In genomic region chr1:166910396-166910994, GRCh38 we compare ENCODE assay signal across 8 cellular contexts. TPM values are rescaled to one million over a fixed set of nuclear protein-coding genes. Genes with fewer than 3 reads are reported as not detected.
DNase-seq lines count a peak whose midpoint lies in the region; ATAC-seq, FAIRE-seq and TF ChIP-seq lines count a peak whose summit lies in the region.

No MANE protein-coding gene starts in this region.

- ATAC-seq in GM21515 (IDR thresholded peaks at IDR 0.05; ENCODE audit: unreplicated experiment) (peak; percentile 88), naive B cell (ENCODE audit: low read depth in 2 of 2) (peak; percentile 99)

- no TSS peak for BruUV-seq in endothelial cell of umbilical vein (replicated peaks; lab: Mats Ljungman, UMichigan)

- peak; percentile 58 to 66 for TF ChIP-seq CTCF in endothelial cell of umbilical vein (IDR thresholded peaks at IDR 0.05; ENCODE audit: extremely low read depth in 1 of 2, insufficient read depth in 1 of 2, low read depth in 1 of 2, low read length in 2 of 2)

- TF ChIP-seq POLR2A in endothelial cell of umbilical vein (IDR thresholded peaks at IDR 0.05; ENCODE audit: low read depth, low read length), result no peak

- H3K36me3 Mint-ChIP-seq in naive B cell, result no peaks in the 10 kb centered on the region

- H3K4me3 Mint-ChIP-seq in naive B cell, result no peak overlapping the region

- H3K27ac ChIP-seq in endothelial cell of umbilical vein (ENCODE audit: insufficient read depth, low read depth, low read length), result no peak overlapping the region

- intact Hi-C loops in endothelial cell of umbilical vein (cut with micrococcal nuclease), result loop anchor here (1.0 to 2.0 kb wide), 4 partner anchors 26 to 622 kb away; no protein-coding TSS in a partner anchor

- no peak overlapping the region for H2AFZ ChIP-seq in endothelial cell of umbilical vein (ENCODE audit: low read depth, low read length)

- H3K27me3 ChIP-seq in endothelial cell of umbilical vein (ENCODE audit: control insufficient read depth in 2 of 2, insufficient read depth in 2 of 2, low read length in 2 of 2), result peaks cover 2 to 10% of the 10 kb centered on the region in 2 experiments

- H3K4me1 ChIP-seq in endothelial cell of umbilical vein (ENCODE audit: control insufficient read depth, extremely low read depth, insufficient read depth, low read length), result no peaks in the 10 kb centered on the region

- peak; percentile 74 for FAIRE-seq in HTR-8/SVneo (lab: Jason Lieb, UNC)
- FAIRE-seq in endothelial cell of umbilical vein (lab: Jason Lieb, UNC), result peak; percentile 85

- H3K9ac ChIP-seq in endothelial cell of umbilical vein (replicated peaks; ENCODE audit: extremely low read depth, insufficient read depth, low read length), result no peak overlapping the region

- DNase-seq in DMS114 treated with DMSO at 0.1 percent for 48 hours (lab: John Stamatoyannopoulos, UW; ENCODE audit: unreplicated experiment), result peak; percentile 62
- peak; percentile 83 for DNase-seq in HTR-8/SVneo (ENCODE audit: insufficient read length, low spot score)
- DNase-seq in NOMO-1 treated with DMSO at 0.1 percent for 48 hours (lab: John Stamatoyannopoulos, UW; ENCODE audit: unreplicated experiment), result peak; percentile 83
- DNase-seq in activated CD8-positive, alpha-beta memory T cell treated with anti-CD3 and anti-CD28 coated beads for 48 hours (ENCODE audit: low read depth in 2 of 3, low spot score in 2 of 3), result peak in 2 of 3 experiments; percentile 17 to 33
- peak; percentile 81 for DNase-seq in endothelial cell of umbilical vein (ENCODE audit: low read depth, low spot score)
- DNase-seq in naive B cell, result peak; percentile 67
- peak; percentile 30 to 76 (median 62) for DNase-seq in stimulated activated naive CD4-positive, alpha-beta T cell (lab: John Stamatoyannopoulos, UW)

- H3K9me3 Mint-ChIP-seq in naive B cell, result peaks cover 0 to 16% (median 6%) of the 10 kb centered on the region in 7 donors

- H3K79me2 ChIP-seq in endothelial cell of umbilical vein (ENCODE audit: control insufficient read depth, insufficient read depth, low read length), result no peaks in the 10 kb centered on the region

- H3K4me2 ChIP-seq in endothelial cell of umbilical vein (ENCODE audit: insufficient read depth, low read length), result no peak overlapping the region

- H3K4me1 Mint-ChIP-seq in naive B cell, result peaks cover 4 to 6% (median 6%) of the 10 kb centered on the region in 3 donors

- dilution Hi-C loops in endothelial cell of umbilical vein (cut with MboI; ENCODE audit: extremely low pct_ligation_motif_present, low sequenced_read_pairs), result no loop called here

- H3K36me3 ChIP-seq in endothelial cell of umbilical vein (ENCODE audit: control insufficient read depth in 2 of 2, extremely low read depth in 1 of 2, insufficient read depth in 2 of 2, low read length in 2 of 2), result no peaks in the 10 kb centered on the region

- no peaks in the 10 kb centered on the region for H3K9me3 ChIP-seq in endothelial cell of umbilical vein (replicated peaks; ENCODE audit: control insufficient read depth, insufficient read depth, low read length)

- CTCF ChIA-PET in endothelial cell of umbilical vein (lab: Charles Lee), result interaction anchor here (0.6 to 13.5 kb wide), 40 partner anchors 9 to 653 kb away, joined by 3 to 509 read pairs (median 4); partner anchors contain the start of genes CREG1, POU2F1 and TADA1

- POLR2A ChIA-PET in endothelial cell of umbilical vein (lab: Charles Lee), result no interaction called here

- peak overlapping the region in 1 of 6 donors; percentile 59 for H3K27ac Mint-ChIP-seq in naive B cell

- H3K4me3 ChIP-seq in endothelial cell of umbilical vein (replicated peaks in 1 of 3; ENCODE audit: insufficient read depth in 1 of 3, low read depth in 1 of 3, low read length in 3 of 3), result no peak overlapping the region

- no peaks in the 10 kb centered on the region for H4K20me1 ChIP-seq in endothelial cell of umbilical vein (replicated peaks; ENCODE audit: control insufficient read depth, extremely low read depth, insufficient read depth, low read length)

- H3K27me3 Mint-ChIP-seq in naive B cell, result peaks cover 4 to 13% (median 7%) of the 10 kb centered on the region in 3 donors

- H3K9me1 ChIP-seq in endothelial cell of umbilical vein (replicated peaks; ENCODE audit: control insufficient read depth, extremely low read depth, insufficient read depth, low read length), result no peaks in the 10 kb centered on the region

TF ChIP-seq in endothelial cell of umbilical vein, 7 proteins besides CTCF, POLR2A, EP300 and RAD21:
- TF ChIP-seq MYC (IDR thresholded peaks at IDR 0.05; ENCODE audit: low read depth, low read length) (no peak), FOS (IDR thresholded peaks at IDR 0.05; ENCODE audit: borderline replicate concordance, insufficient read depth, low read length) (peak; percentile 88), JUN (IDR thresholded peaks at IDR 0.05; ENCODE audit: borderline replicate concordance, insufficient read depth, insufficient read length, low read depth) (peak; percentile 69), POLR2AphosphoS5 (IDR thresholded peaks at IDR 0.05; ENCODE audit: insufficient read depth, low read depth, low read length) (no peak), GATA2 (IDR thresholded peaks at IDR 0.05; ENCODE audit: insufficient read depth, insufficient read length, low read depth, low read length) (no peak), EZH2 (IDR thresholded peaks at IDR 0.05; ENCODE audit: borderline replicate concordance, low read depth, low read length, severe bottlenecking) (no peak)
- TF ChIP-seq, protein P1, sequence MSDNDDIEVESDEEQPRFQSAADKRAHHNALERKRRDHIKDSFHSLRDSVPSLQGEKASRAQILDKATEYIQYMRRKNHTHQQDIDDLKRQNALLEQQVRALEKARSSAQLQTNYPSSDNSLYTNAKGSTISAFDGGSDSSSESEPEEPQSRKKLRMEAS (IDR thresholded peaks at IDR 0.05; ENCODE audit: insufficient read depth, insufficient read length), result no peak

RNA-seq across cellular contexts. Expression of gene TADA1, which starts 34.4 kb away (rescaled TPM):
- total RNA-seq in endothelial cell of umbilical vein, result 7.0 and 7.5 TPM in 2 replicates
- 7.0 and 7.9 TPM in 2 replicates for polyA plus RNA-seq in endothelial cell of umbilical vein
- 9.4 and 10.1 TPM in 2 replicates for polyA plus RNA-seq in endothelial cell of umbilical vein (2011; cell fraction: cytosol; rRNA removed)
- polyA plus RNA-seq in endothelial cell of umbilical vein (2011; cell fraction: nucleus; rRNA removed), result 10.8 and 13.1 TPM in 2 replicates
- polyA plus RNA-seq in endothelial cell of umbilical vein (2012), result 6.4 and 8.3 TPM in 2 replicates
- 6.7 and 8.4 TPM in 2 replicates for polyA minus RNA-seq in endothelial cell of umbilical vein
- polyA minus RNA-seq in endothelial cell of umbilical vein (2011; cell fraction: cytosol; rRNA and poly(A)+ RNA removed), result 10.4 TPM
- 4.4 and 5.6 TPM in 2 replicates for polyA minus RNA-seq in endothelial cell of umbilical vein (2011; cell fraction: nucleus; rRNA and poly(A)+ RNA removed)
- 10 to 100 TPM; 10.1 to 25.8 (median 14.3) TPM for polyA plus RNA-seq in naive B cell (ENCODE audit: low read depth in 6 of 6)

Comparison
In these comparisons a context has a peak if more than half of its experiments do, and no peak if none do; other contexts are left out.
1. DNase-seq: peak in every context shown above with its lines; median percentile 83 in HTR-8/SVneo; 83 in NOMO-1 treated with DMSO at 0.1 percent for 48 hours; 81 in endothelial cell of umbilical vein; 67 in naive B cell; 62 in DMS114 treated with DMSO at 0.1 percent for 48 hours; 62 in stimulated activated naive CD4-positive, alpha-beta T cell; 25 in activated CD8-positive, alpha-beta memory T cell treated with anti-CD3 and anti-CD28 coated beads for 48 hours.